Comparison of ENCODE assay signal across 10 cellular contexts in genomic region chr16:30353438-30354129, GRCh38. TPM values are rescaled to one million over a fixed set of nuclear protein-coding genes. Genes with fewer than 3 reads are reported as not detected.
DNase-seq lines count a peak whose midpoint lies in the region; ATAC-seq lines count a peak whose summit lies in the region.
"Had no signal": no experiment of that assay in that cellular context is flagged by ENCODE, and none has a peak within 500 bp of the region (broad histone marks: within the 10 kb centered on the region; RNA-seq: fewer than 3 reads in every experiment).

No MANE protein-coding gene starts in this region.

- peak overlapping the region; percentile 97 for H3K27ac ChIP-seq in subcutaneous abdominal adipose tissue (ENCODE audit: low read depth, low read length)

- peak overlapping the region in 4 of 5 donors; percentile 77 to 95 (median 88) for H3K9ac ChIP-seq in subcutaneous abdominal adipose tissue (ENCODE audit: low read length in 5 of 5)

- peaks cover 0 to 60% (median 46%) of the 10 kb centered on the region in 5 donors for H3K36me3 ChIP-seq in subcutaneous abdominal adipose tissue (ENCODE audit: control insufficient read depth in 5 of 5, insufficient read depth in 5 of 5, low read length in 5 of 5)

- no peak for DNase-seq in T-helper 2 cell treated with Interferon-gamma antibody and Interleukin-4, amounts not matched to agents 5 μg/mL and 100 μg/mL, for 36 hours (ENCODE audit: low spot score)
- no peak for DNase-seq in T-helper 2 cell
- no peak for DNase-seq in activated T-helper 1 cell treated with anti-CD3 and anti-CD28 coated beads, Interleukin-12 subunit alpha, Interleukin-12 subunit beta, Interleukin-2, Interleukin-4 antibody, amounts not matched to agents 30 ng/mL and 10 ng/mL and 1 ng/mL, durations not matched to agents 14 hours and 24 hours and 36 hours (ENCODE audit: low spot score)
- no peak for DNase-seq in immature natural killer cell
- no peak for DNase-seq in DMS53 (lab: John Stamatoyannopoulos, UW)
- DNase-seq: activated CD4-positive, CD25-positive, alpha-beta regulatory T cell; NCI-H1048 had no signal

- peak overlapping the region; percentile 95 for H3K27ac Mint-ChIP-seq in T-helper 2 cell treated with Interferon-gamma antibody and Interleukin-4, amounts not matched to agents 5 μg/mL and 100 μg/mL, for 36 hours
- peak overlapping the region; percentile 84 for H3K27ac Mint-ChIP-seq in activated T-helper 1 cell treated with anti-CD3 and anti-CD28 coated beads, Interleukin-12 subunit alpha, Interleukin-12 subunit beta, Interleukin-2, Interleukin-4 antibody, amounts not matched to agents 30 ng/mL and 10 ng/mL and 1 ng/mL, durations not matched to agents 14 hours and 24 hours and 36 hours
- H3K27ac Mint-ChIP-seq in immature natural killer cell, result peak overlapping the region in 4 of 6 donors; percentile 89 to 99 (median 98)

- H3K27me3 Mint-ChIP-seq in T-helper 2 cell treated with Interferon-gamma antibody and Interleukin-4, amounts not matched to agents 5 μg/mL and 100 μg/mL, for 36 hours (ENCODE audit: low read depth), result no peaks in the 10 kb centered on the region
- no peaks in the 10 kb centered on the region for H3K27me3 Mint-ChIP-seq in activated T-helper 1 cell treated with anti-CD3 and anti-CD28 coated beads, Interleukin-12 subunit alpha, Interleukin-12 subunit beta, Interleukin-2, Interleukin-4 antibody, amounts not matched to agents 30 ng/mL and 10 ng/mL and 1 ng/mL, durations not matched to agents 14 hours and 24 hours and 36 hours (ENCODE audit: insufficient read depth)
- H3K27me3 Mint-ChIP-seq in immature natural killer cell (ENCODE audit: low read depth in 3 of 3), result peaks cover 8 to 29% (median 22%) of the 10 kb centered on the region in 3 donors

- ATAC-seq in GM21717 (IDR thresholded peaks at IDR 0.05; ENCODE audit: unreplicated experiment) (no peak), GM18517 (IDR thresholded peaks at IDR 0.05; ENCODE audit: unreplicated experiment) (no peak)

- H3K9me3 Mint-ChIP-seq in T-helper 2 cell treated with Interferon-gamma antibody and Interleukin-4, amounts not matched to agents 5 μg/mL and 100 μg/mL, for 36 hours, result no peaks in the 10 kb centered on the region
- no peaks in the 10 kb centered on the region for H3K9me3 Mint-ChIP-seq in activated T-helper 1 cell treated with anti-CD3 and anti-CD28 coated beads, Interleukin-12 subunit alpha, Interleukin-12 subunit beta, Interleukin-2, Interleukin-4 antibody, amounts not matched to agents 30 ng/mL and 10 ng/mL and 1 ng/mL, durations not matched to agents 14 hours and 24 hours and 36 hours
- H3K9me3 Mint-ChIP-seq in immature natural killer cell, result no peaks in the 10 kb centered on the region

- H3K4me3 Mint-ChIP-seq in T-helper 2 cell treated with Interferon-gamma antibody and Interleukin-4, amounts not matched to agents 5 μg/mL and 100 μg/mL, for 36 hours, result peak overlapping the region; percentile 94
- peak overlapping the region; percentile 91 for H3K4me3 Mint-ChIP-seq in activated T-helper 1 cell treated with anti-CD3 and anti-CD28 coated beads, Interleukin-12 subunit alpha, Interleukin-12 subunit beta, Interleukin-2, Interleukin-4 antibody, amounts not matched to agents 30 ng/mL and 10 ng/mL and 1 ng/mL, durations not matched to agents 14 hours and 24 hours and 36 hours
- peak overlapping the region; percentile 95 to 99 (median 97) for H3K4me3 Mint-ChIP-seq in immature natural killer cell

- peaks cover 0 to 8% (median 0%) of the 10 kb centered on the region in 5 donors for H3K27me3 ChIP-seq in subcutaneous abdominal adipose tissue (ENCODE audit: control insufficient read depth in 5 of 5, insufficient read depth in 4 of 5, low read length in 5 of 5)

- peaks cover 56% of the 10 kb centered on the region for H3K36me3 Mint-ChIP-seq in T-helper 2 cell treated with Interferon-gamma antibody and Interleukin-4, amounts not matched to agents 5 μg/mL and 100 μg/mL, for 36 hours (ENCODE audit: low read depth)
- peaks cover 48% of the 10 kb centered on the region for H3K36me3 Mint-ChIP-seq in activated T-helper 1 cell treated with anti-CD3 and anti-CD28 coated beads, Interleukin-12 subunit alpha, Interleukin-12 subunit beta, Interleukin-2, Interleukin-4 antibody, amounts not matched to agents 30 ng/mL and 10 ng/mL and 1 ng/mL, durations not matched to agents 14 hours and 24 hours and 36 hours (ENCODE audit: low read depth)
- H3K36me3 Mint-ChIP-seq in immature natural killer cell, result peaks cover 0 to 27% (median 4%) of the 10 kb centered on the region in 3 donors

- H3K4me3 ChIP-seq in subcutaneous abdominal adipose tissue (ENCODE audit: low read depth in 1 of 5, low read length in 5 of 5), result peak overlapping the region in 1 of 5 donors; percentile 88

- intact Hi-C loops in activated T-helper 1 cell treated with anti-CD3 and anti-CD28 coated beads, Interleukin-12 subunit alpha, Interleukin-12 subunit beta, Interleukin-2, Interleukin-4 antibody, amounts not matched to agents 30 ng/mL and 10 ng/mL and 1 ng/mL, durations not matched to agents 14 hours and 24 hours and 36 hours (cut with micrococcal nuclease), result no loop called here

- H3K4me1 Mint-ChIP-seq in T-helper 2 cell treated with Interferon-gamma antibody and Interleukin-4, amounts not matched to agents 5 μg/mL and 100 μg/mL, for 36 hours (ENCODE audit: low read depth), result peaks cover 37% of the 10 kb centered on the region
- peaks cover 54% of the 10 kb centered on the region for H3K4me1 Mint-ChIP-seq in activated T-helper 1 cell treated with anti-CD3 and anti-CD28 coated beads, Interleukin-12 subunit alpha, Interleukin-12 subunit beta, Interleukin-2, Interleukin-4 antibody, amounts not matched to agents 30 ng/mL and 10 ng/mL and 1 ng/mL, durations not matched to agents 14 hours and 24 hours and 36 hours (ENCODE audit: low read depth)
- peaks cover 72% of the 10 kb centered on the region in 2 donors for H3K4me1 Mint-ChIP-seq in immature natural killer cell

- H3K4me1 ChIP-seq in subcutaneous abdominal adipose tissue (ENCODE audit: control insufficient read depth in 5 of 5, insufficient read depth in 5 of 5, low read length in 5 of 5), result peaks cover 14 to 62% (median 51%) of the 10 kb centered on the region in 5 donors

- no peaks in the 10 kb centered on the region for H3K9me3 ChIP-seq in subcutaneous abdominal adipose tissue (ENCODE audit: control insufficient read depth in 5 of 5, low read length in 5 of 5)

RNA-seq across cellular contexts. Expression of gene CD2BP2, which starts 1.5 kb away (rescaled TPM):
- total RNA-seq in activated T-helper 1 cell treated with anti-CD3 and anti-CD28 coated beads, Interleukin-12 subunit alpha, Interleukin-12 subunit beta, Interleukin-2, Interleukin-4 antibody, amounts not matched to agents 30 ng/mL and 10 ng/mL and 1 ng/mL, durations not matched to agents 14 hours and 24 hours and 36 hours, result 100 and 104 TPM in 2 replicates
- polyA plus RNA-seq in immature natural killer cell, result 10 to 100 TPM; 39.9 to 54.3 (median 42.9) TPM

RNA-seq across cellular contexts. Expression of gene TBC1D10B, which starts 16.7 kb away (rescaled TPM):
- total RNA-seq in activated T-helper 1 cell treated with anti-CD3 and anti-CD28 coated beads, Interleukin-12 subunit alpha, Interleukin-12 subunit beta, Interleukin-2, Interleukin-4 antibody, amounts not matched to agents 30 ng/mL and 10 ng/mL and 1 ng/mL, durations not matched to agents 14 hours and 24 hours and 36 hours, result 68.9 and 73.6 TPM in 2 replicates
- polyA plus RNA-seq in immature natural killer cell, result 10 to 100 TPM in 2 of 3 donors, 1 to 10 TPM in 1; 9.5 to 18.5 (median 10.1) TPM

RNA-seq across cellular contexts. Expression of gene MYL11, which starts 21.0 kb away (rescaled TPM):
- 2.0 and 2.7 TPM in 2 replicates for total RNA-seq in activated T-helper 1 cell treated with anti-CD3 and anti-CD28 coated beads, Interleukin-12 subunit alpha, Interleukin-12 subunit beta, Interleukin-2, Interleukin-4 antibody, amounts not matched to agents 30 ng/mL and 10 ng/mL and 1 ng/mL, durations not matched to agents 14 hours and 24 hours and 36 hours
- 10 to 100 TPM; 10.9 to 22.2 (median 18.7) TPM for polyA plus RNA-seq in immature natural killer cell

RNA-seq across cellular contexts. Expression of gene SEPTIN1, which starts 28.8 kb away (rescaled TPM):
- total RNA-seq in activated T-helper 1 cell treated with anti-CD3 and anti-CD28 coated beads, Interleukin-12 subunit alpha, Interleukin-12 subunit beta, Interleukin-2, Interleukin-4 antibody, amounts not matched to agents 30 ng/mL and 10 ng/mL and 1 ng/mL, durations not matched to agents 14 hours and 24 hours and 36 hours, result 195 and 200 TPM in 2 replicates
- 100 to 1,000 TPM; 155 to 213 (median 161) TPM for polyA plus RNA-seq in immature natural killer cell

RNA-seq across cellular contexts. Expression of gene ZNF48, which starts 41.6 kb away (rescaled TPM):
- total RNA-seq in activated T-helper 1 cell treated with anti-CD3 and anti-CD28 coated beads, Interleukin-12 subunit alpha, Interleukin-12 subunit beta, Interleukin-2, Interleukin-4 antibody, amounts not matched to agents 30 ng/mL and 10 ng/mL and 1 ng/mL, durations not matched to agents 14 hours and 24 hours and 36 hours, result 20.2 and 21.4 TPM in 2 replicates
- 1 to 10 TPM; 4.2 to 9.3 (median 5.7) TPM for polyA plus RNA-seq in immature natural killer cell
